In the genomic region with DNA sequence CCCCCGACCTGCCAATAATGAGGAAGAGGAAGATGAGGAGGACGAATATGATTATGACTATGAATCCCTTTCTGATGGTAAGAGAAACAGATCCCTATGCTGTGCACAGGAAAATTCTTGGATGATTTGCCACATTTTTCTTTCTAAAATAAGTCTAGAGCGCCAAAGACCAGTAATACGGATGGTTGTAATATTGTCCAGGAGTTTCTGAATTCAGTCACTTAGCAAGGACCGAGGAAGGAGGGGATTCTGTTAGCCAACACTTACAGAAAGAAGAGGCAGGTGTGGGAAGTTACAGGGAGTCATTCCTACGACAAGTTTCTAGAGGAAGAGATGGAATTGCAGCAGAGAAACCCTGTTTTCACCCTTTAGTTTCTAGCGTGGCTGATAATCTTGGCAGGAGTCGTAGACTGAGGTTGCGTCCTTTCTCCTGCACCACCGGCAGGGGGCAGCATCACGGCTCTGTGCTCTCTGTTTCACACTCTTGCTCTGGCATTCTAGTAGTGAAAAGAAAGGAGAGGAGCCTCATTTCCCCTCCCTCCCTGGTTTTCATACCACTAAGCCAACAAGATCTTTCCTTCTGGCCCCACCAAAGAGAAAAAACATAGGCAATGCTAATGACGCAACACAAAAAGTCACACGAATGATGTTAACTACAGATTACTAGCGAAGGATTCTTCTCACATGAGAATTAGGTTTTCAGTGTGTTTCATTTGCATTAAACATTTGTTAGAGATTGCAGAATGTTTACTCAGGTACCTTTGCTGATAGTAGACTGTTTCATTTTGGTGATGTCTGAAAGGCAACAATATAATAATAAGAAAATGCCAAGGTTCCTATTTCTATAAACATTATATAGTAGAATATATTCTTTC, we compare ENCODE assay signal across 9 cellular contexts.
DNase-seq lines count a peak whose midpoint lies in the region; ATAC-seq, FAIRE-seq and TF ChIP-seq lines count a peak whose summit lies in the region.
"Had no signal": no experiment of that assay in that cellular context is flagged by ENCODE, and none has a peak within 500 bp of the region (broad histone marks: within the 10 kb centered on the region; RNA-seq: fewer than 3 reads in every experiment).

No MANE protein-coding gene starts in this region.

- H3K27ac ChIP-seq in left lung: no peak overlapping the region

- H3K4me3 Mint-ChIP-seq in activated B cell treated with CpG ODN at 0.5 μM for 24 hours: no peak overlapping the region

- no peaks in the 10 kb centered on the region for H3K9me3 Mint-ChIP-seq in activated B cell treated with CpG ODN at 0.5 μM for 24 hours

- peak; percentile 98 for FAIRE-seq in H54 (lab: Jason Lieb, UNC)
- FAIRE-seq: colon had no signal

- H3K9me3 ChIP-seq in left lung: no peaks in the 10 kb centered on the region

- DNase-seq in GDM1 (lab: John Stamatoyannopoulos, UW): peak; percentile 17
- peak; percentile 38 for DNase-seq in H54 (ENCODE audit: insufficient read length, low spot score)
- DNase-seq in NCI-H146 (lab: John Stamatoyannopoulos, UW): peak; percentile 31
- peak; percentile 49 for DNase-seq in activated B cell treated with CpG ODN at 0.5 μM for 24 hours
- DNase-seq in central memory CD4-positive, alpha-beta T cell: peak; percentile 20
- DNase-seq in left lung: peak in 1 of 2 donors; percentile 82
- peak; percentile 41 for DNase-seq in stimulated activated CD8-positive, alpha-beta memory T cell treated with anti-CD3 and anti-CD28 coated beads, Interleukin-15, amount 100 ng/mL, for 24 hours (ENCODE audit: low read depth)
- no peak for DNase-seq in GOT3 (lab: John Stamatoyannopoulos, UW)

- no peak overlapping the region for H3K27ac Mint-ChIP-seq in activated B cell treated with CpG ODN at 0.5 μM for 24 hours

- peak; percentile 57 for ATAC-seq in activated B cell treated with CpG ODN at 0.5 μM for 24 hours (ENCODE audit: low read depth)
- peak; percentile 92 for ATAC-seq in left lung

- no peaks in the 10 kb centered on the region for H3K27me3 ChIP-seq in left lung

- TF ChIP-seq POLR2A in H54 (IDR thresholded peaks at IDR 0.05; ENCODE audit: low read depth, low read length): no peak

- TF ChIP-seq CTCF in activated B cell treated with CpG ODN at 0.5 μM for 24 hours (IDR thresholded peaks at IDR 0.05) (peak; percentile 76), left lung (IDR thresholded peaks at IDR 0.05) (peak; percentile 79 to 83)

- POLR2A ChIA-PET in activated B cell treated with CpG ODN at 0.5 μM for 24 hours (lab: Charles Lee): no interaction called here

- H3K4me1 Mint-ChIP-seq in activated B cell treated with CpG ODN at 0.5 μM for 24 hours: peaks cover 5% of the 10 kb centered on the region

- no peaks in the 10 kb centered on the region for H3K36me3 ChIP-seq in left lung

- intact Hi-C loops in activated B cell treated with CpG ODN at 0.5 μM for 24 hours (cut with micrococcal nuclease) (loop anchor here (1.0 to 2.0 kb wide), 2 partner anchors 41 to 164 kb away; no protein-coding TSS in a partner anchor), left lung (cut with DNase I) (no loop called here)

- CTCF ChIA-PET in activated B cell treated with CpG ODN at 0.5 μM for 24 hours (lab: Charles Lee): interaction anchor here (1.4 to 2.6 kb wide), 2 partner anchors 162 to 164 kb away, joined by 5 to 37 read pairs; no protein-coding TSS in a partner anchor

- no peak overlapping the region for H3K4me3 ChIP-seq in left lung

- no peaks in the 10 kb centered on the region for H3K36me3 Mint-ChIP-seq in activated B cell treated with CpG ODN at 0.5 μM for 24 hours (ENCODE audit: low read depth)

- H3K27me3 Mint-ChIP-seq in activated B cell treated with CpG ODN at 0.5 μM for 24 hours: peaks cover 14% of the 10 kb centered on the region

- H3K4me1 ChIP-seq in left lung: no peaks in the 10 kb centered on the region
